8 cellular contexts compared by ENCODE assay signal in the genomic region with DNA sequence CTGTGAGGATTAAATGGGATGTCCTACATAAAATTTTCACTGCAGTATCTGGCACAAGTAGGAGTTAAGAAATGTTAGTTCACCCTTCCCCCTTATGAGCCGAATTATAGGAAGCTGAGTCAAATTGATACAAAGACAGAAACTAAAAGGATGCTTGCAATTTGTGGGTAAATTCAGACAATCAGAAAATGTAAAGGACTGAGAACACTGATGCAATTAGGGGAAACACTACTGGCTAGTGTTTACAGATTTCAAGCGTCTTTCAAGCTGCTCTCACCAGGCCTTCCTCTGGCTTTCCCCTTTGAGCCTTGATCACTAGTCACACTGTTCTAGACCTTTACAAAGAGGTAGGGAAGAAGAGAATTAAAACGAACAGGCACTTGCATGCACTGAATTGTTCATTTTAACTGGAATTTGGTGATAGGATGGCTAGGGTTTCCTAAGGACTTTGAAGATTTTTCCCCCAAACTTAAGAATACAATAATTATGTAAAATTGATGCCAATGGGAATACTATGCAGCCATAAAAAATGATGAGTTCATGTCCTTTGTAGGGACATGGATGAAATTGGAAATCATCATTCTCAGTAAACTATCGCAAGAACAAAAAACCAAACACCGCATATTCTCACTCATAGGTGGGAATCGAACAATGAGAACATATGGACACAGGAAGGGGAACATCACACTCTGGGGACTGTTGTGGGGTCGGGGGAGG.
DNase-seq lines count a peak whose midpoint lies in the region; ATAC-seq and FAIRE-seq lines count a peak whose summit lies in the region.
"Not testable (repeated sequence)": the region's sequence is repeated elsewhere in the genome, so short reads cannot be mapped to it uniquely, and the experiment has no call there.

No MANE protein-coding gene starts in this region.

- H3K27ac Mint-ChIP-seq in activated T-helper 1 cell treated with anti-CD3 and anti-CD28 coated beads, Interleukin-12 subunit alpha, Interleukin-12 subunit beta, Interleukin-2, Interleukin-4 antibody, amounts not matched to agents 30 ng/mL and 10 ng/mL and 1 ng/mL, durations not matched to agents 14 hours and 24 hours and 36 hours, result peak overlapping the region; percentile 65

- not testable (repeated sequence) for H3K27me3 Mint-ChIP-seq in activated T-helper 1 cell treated with anti-CD3 and anti-CD28 coated beads, Interleukin-12 subunit alpha, Interleukin-12 subunit beta, Interleukin-2, Interleukin-4 antibody, amounts not matched to agents 30 ng/mL and 10 ng/mL and 1 ng/mL, durations not matched to agents 14 hours and 24 hours and 36 hours (ENCODE audit: insufficient read depth)

- intact Hi-C loops in activated T-helper 1 cell treated with anti-CD3 and anti-CD28 coated beads, Interleukin-12 subunit alpha, Interleukin-12 subunit beta, Interleukin-2, Interleukin-4 antibody, amounts not matched to agents 30 ng/mL and 10 ng/mL and 1 ng/mL, durations not matched to agents 14 hours and 24 hours and 36 hours (cut with micrococcal nuclease), result loop anchor here (1.0 to 5.0 kb wide), 5 partner anchors 8 to 86 kb away; a partner anchor contains a TSS

- peak; percentile 85 for FAIRE-seq in GM19239 (lab: Jason Lieb, UNC)

- H3K9me3 Mint-ChIP-seq in activated T-helper 1 cell treated with anti-CD3 and anti-CD28 coated beads, Interleukin-12 subunit alpha, Interleukin-12 subunit beta, Interleukin-2, Interleukin-4 antibody, amounts not matched to agents 30 ng/mL and 10 ng/mL and 1 ng/mL, durations not matched to agents 14 hours and 24 hours and 36 hours, result peaks cover 15% of the 10 kb centered on the region

- not testable (repeated sequence) for H3K4me3 Mint-ChIP-seq in activated T-helper 1 cell treated with anti-CD3 and anti-CD28 coated beads, Interleukin-12 subunit alpha, Interleukin-12 subunit beta, Interleukin-2, Interleukin-4 antibody, amounts not matched to agents 30 ng/mL and 10 ng/mL and 1 ng/mL, durations not matched to agents 14 hours and 24 hours and 36 hours

- peak; percentile 96 for ATAC-seq in GM18502 (IDR thresholded peaks at IDR 0.05; ENCODE audit: poor library complexity, unreplicated experiment)
- ATAC-seq in GM21526 (IDR thresholded peaks at IDR 0.05; ENCODE audit: low FRiP score, unreplicated experiment), result peak; percentile 91
- peak; percentile 95 for ATAC-seq in HG02852 (IDR thresholded peaks at IDR 0.05; ENCODE audit: unreplicated experiment)
- ATAC-seq in HG03159 (IDR thresholded peaks at IDR 0.05; ENCODE audit: unreplicated experiment), result peak; percentile 94

- H3K4me1 Mint-ChIP-seq in activated T-helper 1 cell treated with anti-CD3 and anti-CD28 coated beads, Interleukin-12 subunit alpha, Interleukin-12 subunit beta, Interleukin-2, Interleukin-4 antibody, amounts not matched to agents 30 ng/mL and 10 ng/mL and 1 ng/mL, durations not matched to agents 14 hours and 24 hours and 36 hours (ENCODE audit: low read depth), result peaks cover 30% of the 10 kb centered on the region

- not testable (repeated sequence) for DNase-seq in GM19239 (ENCODE audit: insufficient read length, low spot score)
- peak; percentile 24 for DNase-seq in NCI-H460 (ENCODE audit: extremely low read depth, low read depth)
- peak; percentile 24 for DNase-seq in activated T-helper 1 cell treated with anti-CD3 and anti-CD28 coated beads, Interleukin-12 subunit alpha, Interleukin-12 subunit beta, Interleukin-2, Interleukin-4 antibody, amounts not matched to agents 30 ng/mL and 10 ng/mL and 1 ng/mL, durations not matched to agents 14 hours and 24 hours and 36 hours (ENCODE audit: low spot score)
- DNase-seq in stimulated activated CD4-positive, alpha-beta T cell treated with anti-CD3 and anti-CD28 coated beads, Interleukin-1b, Interleukin-23, amount 100 ng/mL, for 48 hours, result peak; percentile 13

- H3K36me3 Mint-ChIP-seq in activated T-helper 1 cell treated with anti-CD3 and anti-CD28 coated beads, Interleukin-12 subunit alpha, Interleukin-12 subunit beta, Interleukin-2, Interleukin-4 antibody, amounts not matched to agents 30 ng/mL and 10 ng/mL and 1 ng/mL, durations not matched to agents 14 hours and 24 hours and 36 hours (ENCODE audit: low read depth), result not testable (repeated sequence)
